Comparison of ENCODE assay signal across 8 cellular contexts in the genomic region with DNA sequence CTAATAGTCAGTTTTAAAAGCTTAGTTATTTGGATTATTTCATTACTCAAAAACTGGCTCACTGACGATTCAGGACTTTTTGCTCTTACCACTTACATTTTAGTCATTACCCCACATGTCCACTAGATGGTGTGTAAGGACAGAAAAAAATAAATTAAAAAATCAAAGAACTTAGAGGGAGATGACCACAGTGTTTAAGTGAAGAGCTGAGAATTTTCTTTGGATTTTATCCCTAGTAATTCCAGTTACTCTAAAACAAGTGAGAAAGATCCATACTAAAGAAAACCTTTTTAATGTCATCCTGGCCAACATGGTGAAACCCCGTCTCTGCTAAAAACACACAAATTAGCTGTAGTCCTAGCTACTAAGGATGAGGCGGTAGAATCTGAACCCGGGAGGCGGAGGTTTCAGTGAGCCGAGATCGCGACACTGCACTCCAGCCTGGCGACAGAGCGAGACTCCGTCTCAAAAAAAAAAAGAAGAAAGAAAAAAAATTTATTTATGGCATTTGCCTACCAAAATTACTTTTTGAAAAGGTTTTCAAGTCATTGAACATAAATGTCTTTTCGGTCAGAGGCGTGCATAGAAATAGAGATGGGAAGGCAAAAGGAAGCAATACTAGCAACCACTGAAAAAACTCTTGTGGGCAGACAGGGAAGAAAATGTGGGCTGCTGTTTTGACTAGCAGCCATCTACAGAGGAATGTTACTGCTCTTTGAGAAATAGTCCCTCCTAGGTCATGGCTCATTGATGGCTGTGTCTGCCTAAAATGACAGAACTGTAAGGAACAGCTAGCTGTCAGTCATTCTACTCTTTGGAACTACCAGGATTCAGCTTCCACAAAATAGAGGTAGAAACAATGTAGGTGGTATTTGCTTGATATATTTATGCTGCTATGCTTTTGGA. TPM values are rescaled to one million over a fixed set of nuclear protein-coding genes. Genes with fewer than 3 reads are reported as not detected.
DNase-seq lines count a peak whose midpoint lies in the region; ATAC-seq and TF ChIP-seq lines count a peak whose summit lies in the region.

No MANE protein-coding gene starts in this region.

- peak; percentile 43 for ATAC-seq in GM18499 (IDR thresholded peaks at IDR 0.05; ENCODE audit: insufficient read depth, unreplicated experiment)
- peak; percentile 44 for ATAC-seq in HG02840 (IDR thresholded peaks at IDR 0.05; ENCODE audit: low FRiP score, unreplicated experiment)

- CTCF ChIA-PET in Caco-2 (lab: Charles Lee) = interaction anchor here (0.7 to 2.4 kb wide), 4 partner anchors 78 to 104 kb away, joined by 3 to 32 read pairs (median 4); a partner anchor contains a TSS

- no peak for TF ChIP-seq POLR2A in spleen (IDR thresholded peaks at IDR 0.05)

- DNase-seq in Caco-2 (peak in 1 of 2 experiments; percentile 49), NCI-H146 treated with DMSO at 0.1 percent for 48 hours (lab: John Stamatoyannopoulos, UW; ENCODE audit: unreplicated experiment) (peak; percentile 64), astrocyte of the hippocampus (ENCODE audit: low read depth, low spot score) (peak; percentile 78), spleen (no peak)
- DNase-seq in stimulated activated CD4-positive, alpha-beta T cell treated with anti-CD3 and anti-CD28 coated beads, Interleukin-15, amount 100 ng/mL, for 24 hours = no peak

- H3K4me1 ChIP-seq in Caco-2 (peaks cover 29% of the 10 kb centered on the region), iPS-18a (ENCODE audit: control insufficient read depth, low read depth, low read length) (peaks cover 23% of the 10 kb centered on the region), spleen (peaks cover 0 to 5% (median 0%) of the 10 kb centered on the region in 6 donors)

- H3K4me3 ChIP-seq in Caco-2 (ENCODE audit: low read depth, low read length) = no peak overlapping the region
- H3K4me3 ChIP-seq in iPS-18a (ENCODE audit: low read length) = peak overlapping the region; percentile 46
- peak overlapping the region in 2 of 8 donors; percentile 20 to 31 for H3K4me3 ChIP-seq in spleen

- H3K36me3 Mint-ChIP-seq in Caco-2 (ENCODE audit: insufficient read depth, unreplicated experiment) = peaks cover 9% of the 10 kb centered on the region

- 14 to 34% (median 24%) methylated on average over 13 of the region's 13 CpGs for WGBS in spleen, 5 donors

- POLR2A ChIA-PET in Caco-2 (lab: Charles Lee) = interaction anchor here (1.2 kb wide), 1 partner anchor 78 kb away, joined by 5 read pairs; a partner anchor contains a TSS

- TF ChIP-seq CTCF in Caco-2 (IDR thresholded peaks at IDR 0.05; ENCODE audit: insufficient read depth in 1 of 2, low read depth in 1 of 2, low read length in 1 of 2, severe bottlenecking in 1 of 2, unreplicated experiment in 1 of 2) (peak; percentile 50 to 75), spleen (IDR thresholded peaks at IDR 0.05 in 8 of 11, conservative IDR thresholded peaks at IDR 0.05 in 3 of 11) (peak; percentile 33 to 78 (median 69))

- intact Hi-C loops in Caco-2 (cut with micrococcal nuclease; ENCODE audit: unreplicated experiment) (loop anchor here (1.0 to 10.0 kb wide), 9 partner anchors 10 to 1343 kb away; no protein-coding TSS in a partner anchor), spleen (cut with DNase I; ENCODE audit: low total_unique reads) (loop anchor here (2.0 kb wide), 1 partner anchor 105 kb away; no protein-coding TSS in a partner anchor)

- H3K27me3 Mint-ChIP-seq in Caco-2 (ENCODE audit: insufficient read depth, unreplicated experiment) = no peaks in the 10 kb centered on the region

- H3K27ac ChIP-seq in iPS-18a (ENCODE audit: low read length) (peak overlapping the region; percentile 11), spleen (no peak overlapping the region)

- H3K9me3 ChIP-seq in Caco-2 (peaks cover 11% of the 10 kb centered on the region; the same call in 1 of the 2 replicates), iPS-18a (ENCODE audit: control insufficient read depth, low read depth, low read length) (peaks cover 16% of the 10 kb centered on the region), spleen (no peaks in the 10 kb centered on the region)

- peak overlapping the region; percentile 35 for H3K9ac ChIP-seq in iPS-18a (ENCODE audit: low read length)

- BruUV-seq in Caco-2 (replicated peaks; lab: Mats Ljungman, UMichigan) = no TSS peak

- H3K4me1 Mint-ChIP-seq in Caco-2 (ENCODE audit: low read depth, unreplicated experiment) = peaks cover 5% of the 10 kb centered on the region

- peak overlapping the region; percentile 94 for H3K27ac Mint-ChIP-seq in Caco-2 (ENCODE audit: unreplicated experiment)

- H3K27me3 ChIP-seq in Caco-2 (replicated peaks; ENCODE audit: control insufficient read depth, insufficient read depth, low read length) (no peaks in the 10 kb centered on the region), iPS-18a (ENCODE audit: control insufficient read depth, insufficient read depth, low read length) (no peaks in the 10 kb centered on the region), spleen (replicated peaks in 1 of 7) (peaks cover 0 to 8% (median 0%) of the 10 kb centered on the region in 7 donors)

- H3K9me3 Mint-ChIP-seq in Caco-2 (ENCODE audit: unreplicated experiment) = peaks cover 26% of the 10 kb centered on the region

- H3K36me3 ChIP-seq in Caco-2 (ENCODE audit: control insufficient read depth, insufficient read depth, low read length) (no peaks in the 10 kb centered on the region), iPS-18a (ENCODE audit: control insufficient read depth, low read depth, low read length) (no peaks in the 10 kb centered on the region), spleen (no peaks in the 10 kb centered on the region)

- no peak overlapping the region for H3K4me3 Mint-ChIP-seq in Caco-2 (ENCODE audit: unreplicated experiment)

RNA-seq across cellular contexts. Expression of a gene that starts 26.6 kb away (rescaled TPM):
- total RNA-seq in Caco-2 (2022) = not detected in 2 replicates
- total RNA-seq in spleen = not detected
- polyA plus RNA-seq in spleen = under 1 TPM in 2 of 3 donors, not detected in 1; 0.09 to 0.35 TPM

Comparison
In these comparisons a context has a peak if more than half of its experiments do, and no peak if none do; other contexts are left out.
1. DNase-seq: peak in NCI-H146 treated with DMSO at 0.1 percent for 48 hours (single experiment) and astrocyte of the hippocampus (single experiment); none in spleen (single experiment) and stimulated activated CD4-positive, alpha-beta T cell treated with anti-CD3 and anti-CD28 coated beads, Interleukin-15, amount 100 ng/mL, for 24 hours (single experiment).